ENCODE assay signal across 19 cellular contexts in genomic region chr21:30958737-30959136, GRCh38.
"Had no signal": no experiment of that assay in that cellular context is flagged by ENCODE, and none has a peak within 500 bp of the region (broad histone marks: within the 10 kb centered on the region; RNA-seq: fewer than 3 reads in every experiment).

No MANE protein-coding gene starts in this region.

- H3K36me3 ChIP-seq: esophagus muscularis mucosa, gastroesophageal sphincter, heart left ventricle, left ventricle myocardium inferior, lower lobe of right lung had no signal

- H3K9me3 ChIP-seq: esophagus muscularis mucosa, gastroesophageal sphincter, heart left ventricle, left ventricle myocardium inferior, lower lobe of right lung had no signal

- H3K27me3 ChIP-seq: esophagus muscularis mucosa, foreskin keratinocyte, gastroesophageal sphincter, heart left ventricle, hepatocyte had no signal

- DNase-seq: dermis blood vessel endothelial cell; dorsolateral prefrontal cortex; effector CD4-positive, alpha-beta T cell; effector memory CD4-positive, alpha-beta T cell; foreskin keratinocyte; heart left ventricle; hypothalamus; immature natural killer cell; islet precursor cell; kidney; kidney glomerular epithelial cell; left ventricle myocardium inferior; lower lobe of right lung; mesenchymal stem cell; mucosa of descending colon had no signal

- H3K4me1 ChIP-seq: esophagus muscularis mucosa, foreskin keratinocyte, gastroesophageal sphincter, heart left ventricle, left ventricle myocardium inferior, lower lobe of right lung had no signal

- H3K4me3 ChIP-seq: coronary artery, dorsolateral prefrontal cortex, esophagus muscularis mucosa, gastroesophageal sphincter, heart left ventricle, hepatocyte, left ventricle myocardium inferior, lower lobe of right lung, mucosa of descending colon had no signal

- ATAC-seq: foreskin keratinocyte, gastroesophageal sphincter, heart left ventricle, lower lobe of right lung, mucosa of descending colon had no signal

- H3K27ac ChIP-seq: coronary artery, dorsolateral prefrontal cortex, esophagus muscularis mucosa, foreskin keratinocyte, gastroesophageal sphincter, heart left ventricle, hepatocyte, left ventricle myocardium inferior, lower lobe of right lung had no signal
